Comparison of ENCODE assay signal across 1 cellular context in the genomic region with DNA sequence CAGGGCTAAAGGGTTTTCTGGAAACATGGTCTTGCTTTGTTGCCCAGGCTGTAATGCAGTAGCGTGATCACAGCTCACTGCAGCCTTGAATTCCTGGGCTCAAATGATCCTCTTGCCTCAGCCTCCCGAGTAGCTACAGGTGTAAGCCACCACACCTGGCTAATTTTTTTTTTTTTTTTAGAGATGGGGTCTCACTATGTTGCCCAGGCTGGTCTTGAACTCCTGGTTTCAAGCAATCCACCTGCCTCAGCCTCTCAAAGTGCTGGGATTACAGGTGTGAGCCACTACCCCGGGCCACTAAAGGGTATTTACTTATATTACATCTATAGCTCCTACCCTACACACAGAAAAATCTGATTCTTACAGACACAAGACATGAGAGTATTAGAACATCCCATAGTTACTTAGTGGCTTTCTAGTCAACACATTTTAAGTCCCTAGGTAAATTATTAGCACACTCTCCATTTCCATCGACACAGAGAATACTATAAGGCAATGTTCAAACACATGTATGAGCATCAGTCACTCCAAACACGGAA.
TF ChIP-seq lines count a peak whose summit lies in the region.

No MANE protein-coding gene starts in this region.

TF ChIP-seq in A549, 52 proteins besides CTCF, POLR2A, EP300 and RAD21:
- TF ChIP-seq HDAC2 (IDR thresholded peaks at IDR 0.05): no peak
- TF ChIP-seq ZSCAN20 (CRISPR knock-in tag; IDR thresholded peaks at IDR 0.05): no peak
- TF ChIP-seq, protein P1, sequence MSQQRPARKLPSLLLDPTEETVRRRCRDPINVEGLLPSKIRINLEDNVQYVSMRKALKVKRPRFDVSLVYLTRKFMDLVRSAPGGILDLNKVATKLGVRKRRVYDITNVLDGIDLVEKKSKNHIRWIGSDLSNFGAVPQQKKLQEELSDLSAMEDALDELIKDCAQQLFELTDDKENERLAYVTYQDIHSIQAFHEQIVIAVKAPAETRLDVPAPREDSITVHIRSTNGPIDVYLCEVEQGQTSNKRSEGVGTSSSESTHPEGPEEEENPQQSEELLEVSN (IDR thresholded peaks at IDR 0.05; ENCODE audit: borderline replicate concordance, low read depth): no peak
- TF ChIP-seq FOSL2 (IDR thresholded peaks at IDR 0.05): no peak
- no peak for TF ChIP-seq FOSL2 (CRISPR knock-in tag; IDR thresholded peaks at IDR 0.05)
- no peak for TF ChIP-seq HOXA7 (CRISPR knock-in tag; IDR thresholded peaks at IDR 0.05)
- no peak for TF ChIP-seq HOXB13 (CRISPR knock-in tag; IDR thresholded peaks at IDR 0.05; ENCODE audit: low read depth)
- TF ChIP-seq, protein P2, sequence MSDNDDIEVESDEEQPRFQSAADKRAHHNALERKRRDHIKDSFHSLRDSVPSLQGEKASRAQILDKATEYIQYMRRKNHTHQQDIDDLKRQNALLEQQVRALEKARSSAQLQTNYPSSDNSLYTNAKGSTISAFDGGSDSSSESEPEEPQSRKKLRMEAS (IDR thresholded peaks at IDR 0.05): no peak
- no peak for TF ChIP-seq RARB (CRISPR knock-in tag; IDR thresholded peaks at IDR 0.05)
- TF ChIP-seq KDM1A (IDR thresholded peaks at IDR 0.05; ENCODE audit: low read depth): no peak
- no peak for TF ChIP-seq RNF2 (IDR thresholded peaks at IDR 0.05; ENCODE audit: borderline replicate concordance, low read depth)
- no peak for TF ChIP-seq PHF8 (IDR thresholded peaks at IDR 0.05; ENCODE audit: borderline replicate concordance, low read depth)
- no peak for TF ChIP-seq ZFP36 (IDR thresholded peaks at IDR 0.05; ENCODE audit: borderline replicate concordance, partially characterized antibody)
- no peak for TF ChIP-seq MAFK (IDR thresholded peaks at IDR 0.05; ENCODE audit: partially characterized antibody)
- no peak for TF ChIP-seq NR3C1 (IDR thresholded peaks at IDR 0.05)
- no peak for TF ChIP-seq FOSB (CRISPR knock-in tag; IDR thresholded peaks at IDR 0.05)
- no peak for TF ChIP-seq NPAS2 (CRISPR knock-in tag; IDR thresholded peaks at IDR 0.05; ENCODE audit: borderline replicate concordance)
- no peak for TF ChIP-seq CEBPB (IDR thresholded peaks at IDR 0.05)
- no peak for TF ChIP-seq TP53 (CRISPR knock-in tag; IDR thresholded peaks at IDR 0.05)
- TF ChIP-seq BHLHE40 (IDR thresholded peaks at IDR 0.05; ENCODE audit: low read depth, low read length): no peak
TF ChIP-seq in A549: peak in this region for 0.
